Comparison of ENCODE assay signal across 15 cellular contexts in genomic region chr1:9350011-9350907, GRCh38. TPM values are rescaled to one million over a fixed set of nuclear protein-coding genes. Genes with fewer than 3 reads are reported as not detected.
DNase-seq lines count a peak whose midpoint lies in the region; ATAC-seq and TF ChIP-seq lines count a peak whose summit lies in the region.
"Had no signal": no experiment of that assay in that cellular context is flagged by ENCODE, and none has a peak within 500 bp of the region (broad histone marks: within the 10 kb centered on the region; RNA-seq: fewer than 3 reads in every experiment).

No MANE protein-coding gene starts in this region.

- no peak for TF ChIP-seq POLR2A in sigmoid colon (IDR thresholded peaks at IDR 0.05)

- TF ChIP-seq CTCF in foreskin keratinocyte (conservative IDR thresholded peaks at IDR 0.05) (no peak), sigmoid colon (IDR thresholded peaks at IDR 0.05) (no peak)

- no peaks in the 10 kb centered on the region for H3K9me3 ChIP-seq in adipocyte (ENCODE audit: control insufficient read depth, low read length)
- no peaks in the 10 kb centered on the region for H3K9me3 ChIP-seq in sigmoid colon

- H3K9ac ChIP-seq in adipocyte (ENCODE audit: low read length): peak overlapping the region; percentile 52

- no peak overlapping the region for H3K27ac ChIP-seq in foreskin keratinocyte
- peak overlapping the region in 3 of 4 donors; percentile 32 to 79 (median 44) for H3K27ac ChIP-seq in sigmoid colon

- H3K4me3 Mint-ChIP-seq in stimulated activated naive B cell treated with anti-CD40 and anti-IgM and Interleukin-4, amounts not matched to agents 10 μg/mL and 1 μg/mL and 100 μg/mL, for 72 hours: no peak overlapping the region
- H3K4me3 Mint-ChIP-seq: CD4-positive, alpha-beta T cell; T-cell had no signal

- H3K4me1 ChIP-seq in adipocyte (ENCODE audit: control insufficient read depth, insufficient read depth, low read length) (peaks cover 21% of the 10 kb centered on the region), foreskin keratinocyte (peaks cover 4% of the 10 kb centered on the region), sigmoid colon (peaks cover 0 to 98% (median 70%) of the 10 kb centered on the region in 4 donors)

- H3K4me3 ChIP-seq in adipocyte (ENCODE audit: low read length): peak overlapping the region; percentile 44
- H3K4me3 ChIP-seq in sigmoid colon: no peak overlapping the region

- TF ChIP-seq EP300 in sigmoid colon (IDR thresholded peaks at IDR 0.05): no peak

- peaks cover 11% of the 10 kb centered on the region for H3K36me3 ChIP-seq in adipocyte (ENCODE audit: control insufficient read depth, insufficient read depth, low read length, severe bottlenecking)
- H3K36me3 ChIP-seq in sigmoid colon: peaks cover 0 to 4% (median 0%) of the 10 kb centered on the region in 4 donors

- H3K27me3 Mint-ChIP-seq in stimulated activated naive B cell treated with anti-CD40 and anti-IgM and Interleukin-4, amounts not matched to agents 10 μg/mL and 1 μg/mL and 100 μg/mL, for 72 hours: no peaks in the 10 kb centered on the region
- H3K27me3 Mint-ChIP-seq: CD4-positive, alpha-beta T cell; T-cell had no signal

- H3K27me3 ChIP-seq in adipocyte (replicated peaks; ENCODE audit: control insufficient read depth, insufficient read depth, low read length) (no peaks in the 10 kb centered on the region), foreskin keratinocyte (no peaks in the 10 kb centered on the region), sigmoid colon (no peaks in the 10 kb centered on the region)

- DNase-seq in ELR (ENCODE audit: low read depth) (peak; percentile 68), adipocyte (ENCODE audit: low read depth) (peak; percentile 75), foreskin keratinocyte (peak in 1 of 2 donors; percentile 23), sigmoid colon (no peak), nucleus accumbens (lab: John Stamatoyannopoulos, UW) (no peak), NCI-H2081 (lab: John Stamatoyannopoulos, UW) (no peak)
- no peak for DNase-seq in stimulated activated naive B cell treated with anti-CD40 and anti-IgM and Interleukin-4, amounts not matched to agents 10 μg/mL and 1 μg/mL and 100 μg/mL, for 72 hours
- DNase-seq: activated CD4-positive, alpha-beta T cell treated with anti-CD3 and anti-CD28 coated beads, Interleukin-2, amount 50 U/mL, for 48 hours; activated naive CD4-positive, alpha-beta T cell treated with anti-CD3 and anti-CD28 coated beads, Interleukin-2, amount 50 U/mL, for 16 hours; CD4-positive, alpha-beta T cell; effector CD4-positive, alpha-beta T cell; NCI-H1436 treated with DMSO at 0.1 percent for 48 hours; NK-92 treated with Interleukin-12 subunit alpha and Interleukin-12 subunit beta, amount 100 ng/mL, for 24 hours; T-cell had no signal

- no peaks in the 10 kb centered on the region for H3K36me3 Mint-ChIP-seq in stimulated activated naive B cell treated with anti-CD40 and anti-IgM and Interleukin-4, amounts not matched to agents 10 μg/mL and 1 μg/mL and 100 μg/mL, for 72 hours

- ATAC-seq in foreskin keratinocyte (peak; percentile 72), HG03378 (IDR thresholded peaks at IDR 0.05; ENCODE audit: unreplicated experiment) (no peak)
- ATAC-seq in stimulated activated naive B cell treated with anti-CD40 and anti-IgM and Interleukin-4, amounts not matched to agents 10 μg/mL and 1 μg/mL and 100 μg/mL, for 72 hours (replicated peaks): no peak
- ATAC-seq: T-cell had no signal

- intact Hi-C loops in sigmoid colon (cut with DNase I): no loop called here

- H3K4me1 Mint-ChIP-seq in stimulated activated naive B cell treated with anti-CD40 and anti-IgM and Interleukin-4, amounts not matched to agents 10 μg/mL and 1 μg/mL and 100 μg/mL, for 72 hours: peaks cover 0 to 10% of the 10 kb centered on the region in 2 donors

- H3K9me3 Mint-ChIP-seq in stimulated activated naive B cell treated with anti-CD40 and anti-IgM and Interleukin-4, amounts not matched to agents 10 μg/mL and 1 μg/mL and 100 μg/mL, for 72 hours: no peaks in the 10 kb centered on the region
- H3K9me3 Mint-ChIP-seq: CD4-positive, alpha-beta T cell; T-cell had no signal

- no peak overlapping the region for H3K27ac Mint-ChIP-seq in stimulated activated naive B cell treated with anti-CD40 and anti-IgM and Interleukin-4, amounts not matched to agents 10 μg/mL and 1 μg/mL and 100 μg/mL, for 72 hours
- H3K27ac Mint-ChIP-seq: CD4-positive, alpha-beta T cell; T-cell had no signal

- WGBS in sigmoid colon, 2 donors: 52 to 74% methylated on average over 20 of the region's 20 CpGs

RNA-seq across cellular contexts. Expression of gene SPSB1, which starts 57.6 kb away (rescaled TPM):
- total RNA-seq in foreskin keratinocyte (10.3 and 12.9 TPM in 2 replicates), sigmoid colon (10 to 100 TPM; 17.4 to 34.3 (median 24.1) TPM)
- polyA plus RNA-seq in foreskin keratinocyte (11.6 and 12.5 TPM in 2 replicates), sigmoid colon (10 to 100 TPM; 25.7 to 31.2 (median 26.4) TPM)

Comparison
In these comparisons a context has a peak if more than half of its experiments do, and no peak if none do; other contexts are left out.
1. DNase-seq: peak in ELR (single experiment) and adipocyte (single experiment); none in sigmoid colon (single experiment), stimulated activated naive B cell treated with anti-CD40 and anti-IgM and Interleukin-4, amounts not matched to agents 10 μg/mL and 1 μg/mL and 100 μg/mL, for 72 hours (single experiment), nucleus accumbens (0 of 56) and NCI-H2081 (0 of 2).